15 cellular contexts compared by ENCODE assay signal in genomic region chr17:15185625-15185991, GRCh38.
A peak's percentile ranks its signal among the peaks of the same experiment; 100 is the strongest.
DNase-seq lines count a peak whose midpoint lies in the region; ATAC-seq and TF ChIP-seq lines count a peak whose summit lies in the region.
"Had no signal": no experiment of that assay in that cellular context is flagged by ENCODE, and none has a peak within 500 bp of the region (broad histone marks: within the 10 kb centered on the region; RNA-seq: fewer than 3 reads in every experiment).

No MANE protein-coding gene starts in this region.

- no peak for TF ChIP-seq POLR2A in vagina (IDR thresholded peaks at IDR 0.05)

- no peaks in the 10 kb centered on the region for H3K27me3 ChIP-seq in vagina
- H3K27me3 ChIP-seq: BE2C, esophagus muscularis mucosa had no signal

- peak; percentile 11 for DNase-seq in A172 (ENCODE audit: low spot score)
- DNase-seq in HS-5 (ENCODE audit: low read depth) = peak; percentile 32
- DNase-seq in cardiac fibroblast (ENCODE audit: low read depth in 2 of 2) = peak; percentile 62 to 77
- peak; percentile 39 for DNase-seq in left kidney (ENCODE audit: low read depth, low spot score)
- DNase-seq in NCI-H226 = no peak
- no peak for DNase-seq in vagina (ENCODE audit: extremely low spot score in 2 of 2)
- DNase-seq: activated CD4-positive, CD25-positive, alpha-beta regulatory T cell treated with anti-CD3 and anti-CD28 coated beads, Interleukin-2, amount 50 U/mL, for 72 hours; activated naive CD4-positive, alpha-beta T cell treated with anti-CD3 and anti-CD28 coated beads, Interleukin-2, amount 10 ng/mL, durations not matched to agents 7 days and 5 days; BE2C; naive B cell; NCI-H1105; PC-9 had no signal

- no peak for TF ChIP-seq CTCF in cardiac fibroblast (IDR thresholded peaks at IDR 0.05; ENCODE audit: low read depth, low read length)
- no peak for TF ChIP-seq CTCF in vagina (IDR thresholded peaks at IDR 0.05)

- intact Hi-C loops in vagina (cut with DNase I) = no loop called here

- H3K9me3 ChIP-seq in vagina = no peaks in the 10 kb centered on the region
- H3K9me3 ChIP-seq: BE2C, esophagus muscularis mucosa had no signal

- H3K36me3 ChIP-seq in vagina = no peaks in the 10 kb centered on the region
- H3K36me3 ChIP-seq: BE2C, esophagus muscularis mucosa had no signal

- ATAC-seq in HG03439 (IDR thresholded peaks at IDR 0.05; ENCODE audit: unreplicated experiment) (no peak), GM21447 (IDR thresholded peaks at IDR 0.05; ENCODE audit: unreplicated experiment) (no peak)

- H3K27ac ChIP-seq in vagina = no peak overlapping the region
- H3K27ac ChIP-seq: PC-9 had no signal

- peaks cover 9% of the 10 kb centered on the region for H3K4me1 ChIP-seq in vagina
- H3K4me1 ChIP-seq: BE2C had no signal

- no peak overlapping the region for H3K4me3 ChIP-seq in cardiac fibroblast (replicated peaks in 1 of 2; ENCODE audit: low read depth in 2 of 2, low read length in 2 of 2)
- H3K4me3 ChIP-seq in vagina = no peak overlapping the region
- H3K4me3 ChIP-seq: esophagus muscularis mucosa, PC-9 had no signal

Comparison
In these comparisons a context has a peak if more than half of its experiments do, and no peak if none do; other contexts are left out.
1. DNase-seq: peak in A172 (single experiment), HS-5 (single experiment), cardiac fibroblast (2 of 2) and left kidney (single experiment); none in NCI-H226 (single experiment) and vagina (0 of 2).